ENCODE assay signal across 1 cellular context in genomic region chr19:12093777-12094176, GRCh38.
TF ChIP-seq lines count a peak whose summit lies in the region.

No MANE protein-coding gene starts in this region.

TF ChIP-seq in GM23338, 12 proteins besides CTCF, POLR2A, EP300 and RAD21:
- TF ChIP-seq ZNF331 (CRISPR knock-in tag; IDR thresholded peaks at IDR 0.05; ENCODE audit: low read depth) (no peak), ZNF462 (CRISPR knock-in tag; IDR thresholded peaks at IDR 0.05) (no peak), POLR2AphosphoS5 (IDR thresholded peaks at IDR 0.05; ENCODE audit: low read depth) (no peak), JUNB (IDR thresholded peaks at IDR 0.05; ENCODE audit: unreplicated experiment) (no peak)
